Comparison of ENCODE assay signal across 28 cellular contexts in the genomic region with DNA sequence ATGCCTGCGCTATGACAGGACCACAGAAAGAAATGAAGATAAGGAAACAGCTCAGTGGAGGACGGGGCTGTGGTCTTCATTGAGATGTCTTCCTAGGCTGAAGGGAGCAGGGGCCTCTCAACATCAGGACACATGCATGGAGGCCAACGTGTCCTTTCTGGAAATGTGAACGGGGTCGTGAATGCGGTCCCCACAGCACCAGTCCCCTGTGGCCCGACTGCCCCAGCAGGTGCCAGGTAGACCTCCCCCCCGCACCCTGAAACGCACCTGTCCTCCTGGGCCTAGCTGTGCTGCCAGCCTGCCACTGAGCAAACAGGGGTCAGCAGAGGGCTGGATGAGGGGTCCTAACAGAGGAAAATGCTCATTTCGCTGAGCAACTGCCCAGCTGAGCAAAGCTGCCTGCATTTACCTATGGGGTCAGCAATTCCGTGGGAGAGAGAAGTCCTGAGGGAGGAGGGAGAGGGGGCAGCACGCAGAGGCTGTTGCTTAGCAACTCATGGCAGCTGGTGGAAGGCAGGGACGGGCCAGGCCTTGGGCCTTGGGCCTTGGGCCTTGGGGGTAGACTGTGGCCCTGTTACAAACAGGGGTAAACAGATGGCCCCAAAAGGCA.
DNase-seq lines count a peak whose midpoint lies in the region; ATAC-seq and TF ChIP-seq lines count a peak whose summit lies in the region.
"Had no signal": no experiment of that assay in that cellular context is flagged by ENCODE, and none has a peak within 500 bp of the region (broad histone marks: within the 10 kb centered on the region; RNA-seq: fewer than 3 reads in every experiment).

No MANE protein-coding gene starts in this region.

- no peaks in the 10 kb centered on the region for H3K79me2 ChIP-seq in H9 (ENCODE audit: insufficient read depth, low read length)
- H3K79me2 ChIP-seq: hepatocyte had no signal

- H3K4me1 ChIP-seq in H9 (ENCODE audit: insufficient read depth, low read length) (no peaks in the 10 kb centered on the region), endodermal cell (ENCODE audit: control insufficient read depth, insufficient read depth, low read length) (no peaks in the 10 kb centered on the region)
- H3K4me1 ChIP-seq: left ventricle myocardium inferior, transverse colon had no signal

- H2BK12ac ChIP-seq in H9 (ENCODE audit: insufficient read length, low read depth, low read length): no peak overlapping the region

- H3K9me3 ChIP-seq in H9 (ENCODE audit: control insufficient read depth, low read depth, low read length) (no peaks in the 10 kb centered on the region), endodermal cell (ENCODE audit: control insufficient read depth, low read length) (no peaks in the 10 kb centered on the region)
- H3K9me3 ChIP-seq: esophagus squamous epithelium, left ventricle myocardium inferior, MG63, transverse colon had no signal

- H3K9ac ChIP-seq in H9 (ENCODE audit: extremely low read depth, insufficient read length, low read length) (no peak overlapping the region), endodermal cell (ENCODE audit: extremely low read depth, low read length, poor library complexity, severe bottlenecking) (no peak overlapping the region)

- no peak overlapping the region for H3K23ac ChIP-seq in H9 (ENCODE audit: insufficient read length, low read depth, low read length)

- H3K23me2 ChIP-seq in H9 (ENCODE audit: insufficient read length, low read depth, low read length, poor library complexity, severe bottlenecking): no peaks in the 10 kb centered on the region

- no peak overlapping the region for H3K56ac ChIP-seq in H9 (ENCODE audit: insufficient read length, low read depth, low read length)

- H3K27ac ChIP-seq in H9 (ENCODE audit: insufficient read length, low read depth, low read length) (no peak overlapping the region), endodermal cell (ENCODE audit: low read depth, low read length) (no peak overlapping the region), substantia nigra (ENCODE audit: low read depth, low read length, poor library complexity, severe bottlenecking) (peak overlapping the region; percentile 18)
- H3K27ac ChIP-seq: esophagus squamous epithelium, hepatocyte, left ventricle myocardium inferior, transverse colon had no signal

- no peak overlapping the region for H3T11ph ChIP-seq in H9 (ENCODE audit: low read length)

- no peak overlapping the region for H3K4me3 ChIP-seq in endodermal cell (ENCODE audit: low read length)
- H3K4me3 ChIP-seq: esophagus squamous epithelium, hepatocyte, left ventricle myocardium inferior, MG63, transverse colon had no signal

- no peak overlapping the region for H2BK120ac ChIP-seq in H9 (ENCODE audit: low read depth, low read length, poor library complexity, severe bottlenecking)

- no peak for ATAC-seq in HG02970 (IDR thresholded peaks at IDR 0.05; ENCODE audit: low FRiP score, unreplicated experiment)
- no peak for ATAC-seq in esophagus mucosa
- ATAC-seq: naive thymus-derived CD4-positive, alpha-beta T cell; stimulated activated naive CD8-positive, alpha-beta T cell treated with anti-CD3 and anti-CD28 coated beads, Interleukin-15, amount 100 ng/mL, for 72 hours had no signal

- TF ChIP-seq CTCF in H9 (conservative IDR thresholded peaks at IDR 0.05): no peak
- no peak for TF ChIP-seq CTCF in endodermal cell (conservative IDR thresholded peaks at IDR 0.05)
- TF ChIP-seq CTCF in CD14-positive monocyte (IDR thresholded peaks at IDR 0.05): no peak

- H4K20me1 ChIP-seq in H9 (ENCODE audit: control insufficient read depth, insufficient read depth, insufficient read length): no peaks in the 10 kb centered on the region

- H3K27ac Mint-ChIP-seq in T-helper 2 cell treated with Interferon-gamma antibody and Interleukin-4, amounts not matched to agents 5 μg/mL and 100 μg/mL, for 36 hours: peak overlapping the region; percentile 34
- H3K27ac Mint-ChIP-seq in H9 (no peak overlapping the region; a peak in 2 of 7 replicates), endodermal cell (peak overlapping the region; percentile 14), CD14-positive monocyte (no peak overlapping the region)
- H3K27ac Mint-ChIP-seq: activated CD4-positive, alpha-beta T cell treated with anti-CD3 and anti-CD28 coated beads for 36 hours; activated naive CD4-positive, alpha-beta T cell treated with anti-CD3 and anti-CD28 coated beads, Interleukin-2, amount 50 U/mL, for 24 hours; B cell had no signal

- no peaks in the 10 kb centered on the region for H3K36me3 ChIP-seq in endodermal cell (ENCODE audit: control insufficient read depth, insufficient read depth, low read length)
- H3K36me3 ChIP-seq: esophagus squamous epithelium, left ventricle myocardium inferior, MG63, transverse colon had no signal

- H3K4me3 Mint-ChIP-seq in T-helper 2 cell treated with Interferon-gamma antibody and Interleukin-4, amounts not matched to agents 5 μg/mL and 100 μg/mL, for 36 hours: no peak overlapping the region
- no peak overlapping the region for H3K4me3 Mint-ChIP-seq in H9
- no peak overlapping the region for H3K4me3 Mint-ChIP-seq in endodermal cell
- no peak overlapping the region for H3K4me3 Mint-ChIP-seq in CD14-positive monocyte
- H3K4me3 Mint-ChIP-seq: activated CD4-positive, alpha-beta T cell treated with anti-CD3 and anti-CD28 coated beads for 36 hours; activated naive CD4-positive, alpha-beta T cell treated with anti-CD3 and anti-CD28 coated beads, Interleukin-2, amount 50 U/mL, for 24 hours; activated T-helper 1 cell treated with anti-CD3 and anti-CD28 coated beads, Interleukin-12 subunit alpha, Interleukin-12 subunit beta, Interleukin-2, Interleukin-4 antibody, amounts not matched to agents 30 ng/mL and 10 ng/mL and 1 ng/mL, durations not matched to agents 14 hours and 24 hours and 36 hours; B cell; naive thymus-derived CD4-positive, alpha-beta T cell; stimulated activated naive CD8-positive, alpha-beta T cell treated with anti-CD3 and anti-CD28 coated beads, Interleukin-15, amount 100 ng/mL, for 72 hours had no signal

- no peak overlapping the region for H3K14ac ChIP-seq in H9 (ENCODE audit: insufficient read depth, low read length)

- no peak overlapping the region for H3K4ac ChIP-seq in H9 (ENCODE audit: low read depth, low read length)

- H2BK20ac ChIP-seq in H9 (ENCODE audit: low read depth, low read length, poor library complexity, severe bottlenecking): no peak overlapping the region

- no peak overlapping the region for H4K8ac ChIP-seq in H9 (replicated peaks; ENCODE audit: insufficient read length, low read depth, low read length)

- H2BK5ac ChIP-seq in H9 (ENCODE audit: insufficient read length, low read length): no peak overlapping the region

- no peak overlapping the region for H3K4me2 ChIP-seq in H9 (ENCODE audit: insufficient read depth, insufficient read length, low read length)
- H3K4me2 ChIP-seq: hepatocyte had no signal

- no peaks in the 10 kb centered on the region for H3K27me3 Mint-ChIP-seq in T-helper 2 cell treated with Interferon-gamma antibody and Interleukin-4, amounts not matched to agents 5 μg/mL and 100 μg/mL, for 36 hours (ENCODE audit: low read depth)
- H3K27me3 Mint-ChIP-seq in H9 (ENCODE audit: low read depth) (no peaks in the 10 kb centered on the region; the same call in none of the 2 replicates), endodermal cell (ENCODE audit: insufficient read depth) (no peaks in the 10 kb centered on the region), CD14-positive monocyte (ENCODE audit: low read depth in 3 of 3) (no peaks in the 10 kb centered on the region)
- H3K27me3 Mint-ChIP-seq: activated CD4-positive, alpha-beta T cell treated with anti-CD3 and anti-CD28 coated beads for 36 hours; activated naive CD4-positive, alpha-beta T cell treated with anti-CD3 and anti-CD28 coated beads, Interleukin-2, amount 50 U/mL, for 24 hours; B cell; naive thymus-derived CD4-positive, alpha-beta T cell; stimulated activated naive CD8-positive, alpha-beta T cell treated with anti-CD3 and anti-CD28 coated beads, Interleukin-15, amount 100 ng/mL, for 72 hours had no signal

- H3K27me3 ChIP-seq in H9 (ENCODE audit: insufficient read depth, low read length) (no peaks in the 10 kb centered on the region), endodermal cell (ENCODE audit: control insufficient read depth, insufficient read depth, low read length, poor library complexity, severe bottlenecking) (no peaks in the 10 kb centered on the region)
- H3K27me3 ChIP-seq: esophagus squamous epithelium, hepatocyte, MG63, transverse colon had no signal

- H4K5ac ChIP-seq in H9 (ENCODE audit: insufficient read length, low read depth, low read length): no peak overlapping the region

- H3K4me1 Mint-ChIP-seq in T-helper 2 cell treated with Interferon-gamma antibody and Interleukin-4, amounts not matched to agents 5 μg/mL and 100 μg/mL, for 36 hours (ENCODE audit: low read depth): peaks cover 9% of the 10 kb centered on the region
- peaks cover 24 to 29% of the 10 kb centered on the region in 2 experiments for H3K4me1 Mint-ChIP-seq in H9
- H3K4me1 Mint-ChIP-seq in endodermal cell: peaks cover 2% of the 10 kb centered on the region
- no peaks in the 10 kb centered on the region for H3K4me1 Mint-ChIP-seq in CD14-positive monocyte

- H3K9me3 Mint-ChIP-seq in T-helper 2 cell treated with Interferon-gamma antibody and Interleukin-4, amounts not matched to agents 5 μg/mL and 100 μg/mL, for 36 hours: no peaks in the 10 kb centered on the region
- no peaks in the 10 kb centered on the region for H3K9me3 Mint-ChIP-seq in H9
- H3K9me3 Mint-ChIP-seq in endodermal cell: no peaks in the 10 kb centered on the region
- no peaks in the 10 kb centered on the region for H3K9me3 Mint-ChIP-seq in CD14-positive monocyte
- H3K9me3 Mint-ChIP-seq: activated naive CD4-positive, alpha-beta T cell treated with anti-CD3 and anti-CD28 coated beads, Interleukin-2, amount 50 U/mL, for 24 hours; activated T-helper 1 cell treated with anti-CD3 and anti-CD28 coated beads, Interleukin-12 subunit alpha, Interleukin-12 subunit beta, Interleukin-2, Interleukin-4 antibody, amounts not matched to agents 30 ng/mL and 10 ng/mL and 1 ng/mL, durations not matched to agents 14 hours and 24 hours and 36 hours; naive thymus-derived CD4-positive, alpha-beta T cell; stimulated activated naive CD8-positive, alpha-beta T cell treated with anti-CD3 and anti-CD28 coated beads, Interleukin-15, amount 100 ng/mL, for 72 hours had no signal

- no peak overlapping the region for H3K18ac ChIP-seq in H9 (ENCODE audit: insufficient read length, low read depth, low read length)

- no peak for DNase-seq in T-helper 2 cell treated with Interferon-gamma antibody and Interleukin-4, amounts not matched to agents 5 μg/mL and 100 μg/mL, for 36 hours (ENCODE audit: low spot score)
- DNase-seq in T-helper 2 cell (no peak), H9 (peak; percentile 21), endodermal cell (peak; percentile 28), substantia nigra (lab: John Stamatoyannopoulos, UW) (no peak), CD14-positive monocyte (ENCODE audit: low spot score) (no peak)
- DNase-seq: activated CD4-positive, alpha-beta T cell treated with anti-CD3 and anti-CD28 coated beads for 36 hours; COR-L47; DMS79; esophagus squamous epithelium; GDM1; KBM-7; left ventricle myocardium inferior; MG63; naive thymus-derived CD4-positive, alpha-beta T cell; NCI-H1105 treated with DMSO at 0.1 percent for 48 hours; NCI-H1930; NCI-H774; small intestine; stimulated activated CD8-positive, alpha-beta memory T cell treated with anti-CD3 and anti-CD28 coated beads, Interleukin-4, amount 100 ng/mL, for 48 hours; stimulated activated naive CD8-positive, alpha-beta T cell treated with anti-CD3 and anti-CD28 coated beads, Interleukin-15, amount 100 ng/mL, for 72 hours; transverse colon had no signal

- intact Hi-C loops in CD14-positive monocyte (cut with micrococcal nuclease): no loop called here

- H4K91ac ChIP-seq in H9 (ENCODE audit: insufficient read length, low read depth, low read length): no peak overlapping the region

- H2AFZ ChIP-seq in H9 (ENCODE audit: low read length): no peak overlapping the region
- H2AFZ ChIP-seq: hepatocyte had no signal

- no CpG with 5 or more reads among the region's 13 CpGs for WGBS in H9 (ENCODE audit: extremely low coverage, insufficient read length, low lambda C conversion rate)
- 85 to 89% methylated on average over 7 to 13 of the region's 13 CpGs for WGBS in endodermal cell (ENCODE audit: insufficient coverage in 1 of 2, insufficient read length in 1 of 2), 2 experiments

- no peak overlapping the region for H2BK15ac ChIP-seq in H9 (ENCODE audit: low read depth, low read length)

- no peaks in the 10 kb centered on the region for H3K36me3 Mint-ChIP-seq in T-helper 2 cell treated with Interferon-gamma antibody and Interleukin-4, amounts not matched to agents 5 μg/mL and 100 μg/mL, for 36 hours (ENCODE audit: low read depth)
- H3K36me3 Mint-ChIP-seq in H9 (ENCODE audit: insufficient read depth in 1 of 3, low read depth in 3 of 3): peaks cover 0 to 3% (median 0%) of the 10 kb centered on the region in 3 experiments; a peak in 3 of 7 replicates
- H3K36me3 Mint-ChIP-seq in endodermal cell (ENCODE audit: low read depth): peaks cover 9% of the 10 kb centered on the region
- H3K36me3 Mint-ChIP-seq in CD14-positive monocyte: peaks cover 3 to 4% of the 10 kb centered on the region in 2 donors
- H3K36me3 Mint-ChIP-seq: activated naive CD4-positive, alpha-beta T cell treated with anti-CD3 and anti-CD28 coated beads, Interleukin-2, amount 50 U/mL, for 24 hours had no signal

- no peak overlapping the region for H2AK5ac ChIP-seq in H9 (ENCODE audit: insufficient read length, low read length)

- no peaks in the 10 kb centered on the region for H3K79me1 ChIP-seq in H9 (ENCODE audit: insufficient read depth, low read depth, low read length, poor library complexity, severe bottlenecking)

Comparison
In these comparisons a context has a peak if more than half of its experiments do, and no peak if none do; other contexts are left out.
1. DNase-seq: peak in H9 (single experiment) and endodermal cell (single experiment); none in T-helper 2 cell treated with Interferon-gamma antibody and Interleukin-4, amounts not matched to agents 5 μg/mL and 100 μg/mL, for 36 hours (single experiment), T-helper 2 cell (0 of 5), substantia nigra (0 of 49) and CD14-positive monocyte (single experiment).
2. H3K27ac Mint-ChIP-seq: peak in T-helper 2 cell treated with Interferon-gamma antibody and Interleukin-4, amounts not matched to agents 5 μg/mL and 100 μg/mL, for 36 hours (single experiment) and endodermal cell (single experiment); none in H9 (0 of 3) and CD14-positive monocyte (0 of 7).